ENCODE assay signal across 1 cellular context in the genomic region with DNA sequence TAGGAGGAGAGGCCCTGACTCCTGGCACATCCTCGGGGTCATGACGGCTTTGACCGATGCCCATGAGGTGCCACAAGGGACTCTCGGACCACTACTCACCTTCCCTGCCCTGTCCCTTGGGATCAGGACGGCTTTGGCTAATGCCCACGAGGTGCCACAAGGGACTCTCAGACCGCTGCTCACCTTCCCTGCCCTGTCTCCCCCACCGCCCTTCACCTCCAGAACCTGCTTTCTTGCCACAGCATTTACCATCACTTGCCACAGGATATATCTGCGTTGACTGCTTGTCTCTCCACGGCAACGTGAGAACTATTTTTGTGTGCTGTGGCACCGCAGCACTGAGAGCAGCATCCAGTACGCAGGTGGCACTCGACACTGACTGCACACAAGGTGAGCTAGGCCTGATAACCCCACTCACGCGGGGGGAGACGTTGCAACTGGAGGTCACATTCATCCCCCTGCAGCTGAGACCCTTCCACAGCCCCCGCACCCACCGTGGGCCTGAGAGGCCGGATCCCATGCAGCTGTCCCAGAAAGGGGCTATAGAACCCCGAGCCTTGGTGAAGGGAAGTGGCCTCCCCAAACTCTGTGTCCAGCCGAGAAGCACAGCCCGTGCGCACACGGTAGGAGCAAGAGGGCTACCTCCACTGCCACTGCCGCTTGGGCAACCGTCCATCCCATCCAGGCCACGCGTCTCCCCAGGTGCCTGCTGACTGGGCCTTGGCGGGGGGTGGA.
TF ChIP-seq lines count a peak whose summit lies in the region.

No MANE protein-coding gene starts in this region.

TF ChIP-seq in HepG2, 621 proteins besides CTCF, POLR2A, EP300 and RAD21 (continued from another document):
- TF ChIP-seq, protein P1, sequence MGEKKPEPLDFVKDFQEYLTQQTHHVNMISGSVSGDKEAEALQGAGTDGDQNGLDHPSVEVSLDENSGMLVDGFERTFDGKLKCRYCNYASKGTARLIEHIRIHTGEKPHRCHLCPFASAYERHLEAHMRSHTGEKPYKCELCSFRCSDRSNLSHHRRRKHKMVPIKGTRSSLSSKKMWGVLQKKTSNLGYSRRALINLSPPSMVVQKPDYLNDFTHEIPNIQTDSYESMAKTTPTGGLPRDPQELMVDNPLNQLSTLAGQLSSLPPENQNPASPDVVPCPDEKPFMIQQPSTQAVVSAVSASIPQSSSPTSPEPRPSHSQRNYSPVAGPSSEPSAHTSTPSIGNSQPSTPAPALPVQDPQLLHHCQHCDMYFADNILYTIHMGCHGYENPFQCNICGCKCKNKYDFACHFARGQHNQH (CRISPR knock-in tag; IDR thresholded peaks at IDR 0.05), result no peak
- TF ChIP-seq, protein P2, sequence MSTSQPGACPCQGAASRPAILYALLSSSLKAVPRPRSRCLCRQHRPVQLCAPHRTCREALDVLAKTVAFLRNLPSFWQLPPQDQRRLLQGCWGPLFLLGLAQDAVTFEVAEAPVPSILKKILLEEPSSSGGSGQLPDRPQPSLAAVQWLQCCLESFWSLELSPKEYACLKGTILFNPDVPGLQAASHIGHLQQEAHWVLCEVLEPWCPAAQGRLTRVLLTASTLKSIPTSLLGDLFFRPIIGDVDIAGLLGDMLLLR (CRISPR knock-in tag; IDR thresholded peaks at IDR 0.05), result 0 out of 2 replicates have a peak, but pooled peaks have one; percentile 45
- TF ChIP-seq SATB2 (CRISPR knock-in tag; IDR thresholded peaks at IDR 0.05) (no peak), PHF8 (CRISPR knock-in tag; IDR thresholded peaks at IDR 0.05) (0 out of 2 replicates have a peak, but pooled peaks have one; percentile 22), AGO2 (optimal IDR thresholded peaks at IDR 0.05; ENCODE audit: low read depth, low read length) (peak; percentile 95), ZNF772 (CRISPR knock-in tag; IDR thresholded peaks at IDR 0.05) (no peak), ZNF776 (CRISPR knock-in tag; IDR thresholded peaks at IDR 0.05) (peak; percentile 65; the same call in 1 of the 2 replicates), KLF12 (CRISPR knock-in tag; IDR thresholded peaks at IDR 0.05; ENCODE audit: borderline replicate concordance) (no peak), RBM22 (optimal IDR thresholded peaks at IDR 0.05; ENCODE audit: low read length) (peak; percentile 74), PCBP1 (IDR thresholded peaks at IDR 0.05; ENCODE audit: borderline replicate concordance, low read depth, low read length) (no peak), KDM5B (CRISPR knock-in tag; IDR thresholded peaks at IDR 0.05; ENCODE audit: borderline replicate concordance) (0 out of 2 replicates have a peak, but pooled peaks have one; percentile 62), ZNF10 (CRISPR knock-in tag; IDR thresholded peaks at IDR 0.05; ENCODE audit: borderline replicate concordance, low read depth) (no peak), RBFOX2 (IDR thresholded peaks at IDR 0.05; ENCODE audit: low read depth, low read length) (peak; percentile 42; the same call in 1 of the 2 replicates), FOXA1 (IDR thresholded peaks at IDR 0.05) (no peak), FOXA1 (CRISPR knock-in tag; IDR thresholded peaks at IDR 0.05) (no peak)
- TF ChIP-seq, protein P3, sequence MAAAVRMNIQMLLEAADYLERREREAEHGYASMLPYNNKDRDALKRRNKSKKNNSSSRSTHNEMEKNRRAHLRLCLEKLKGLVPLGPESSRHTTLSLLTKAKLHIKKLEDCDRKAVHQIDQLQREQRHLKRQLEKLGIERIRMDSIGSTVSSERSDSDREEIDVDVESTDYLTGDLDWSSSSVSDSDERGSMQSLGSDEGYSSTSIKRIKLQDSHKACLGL (CRISPR knock-in tag; IDR thresholded peaks at IDR 0.05), result 0 out of 2 replicates have a peak, but pooled peaks have one; percentile 39
- TF ChIP-seq, protein P4, sequence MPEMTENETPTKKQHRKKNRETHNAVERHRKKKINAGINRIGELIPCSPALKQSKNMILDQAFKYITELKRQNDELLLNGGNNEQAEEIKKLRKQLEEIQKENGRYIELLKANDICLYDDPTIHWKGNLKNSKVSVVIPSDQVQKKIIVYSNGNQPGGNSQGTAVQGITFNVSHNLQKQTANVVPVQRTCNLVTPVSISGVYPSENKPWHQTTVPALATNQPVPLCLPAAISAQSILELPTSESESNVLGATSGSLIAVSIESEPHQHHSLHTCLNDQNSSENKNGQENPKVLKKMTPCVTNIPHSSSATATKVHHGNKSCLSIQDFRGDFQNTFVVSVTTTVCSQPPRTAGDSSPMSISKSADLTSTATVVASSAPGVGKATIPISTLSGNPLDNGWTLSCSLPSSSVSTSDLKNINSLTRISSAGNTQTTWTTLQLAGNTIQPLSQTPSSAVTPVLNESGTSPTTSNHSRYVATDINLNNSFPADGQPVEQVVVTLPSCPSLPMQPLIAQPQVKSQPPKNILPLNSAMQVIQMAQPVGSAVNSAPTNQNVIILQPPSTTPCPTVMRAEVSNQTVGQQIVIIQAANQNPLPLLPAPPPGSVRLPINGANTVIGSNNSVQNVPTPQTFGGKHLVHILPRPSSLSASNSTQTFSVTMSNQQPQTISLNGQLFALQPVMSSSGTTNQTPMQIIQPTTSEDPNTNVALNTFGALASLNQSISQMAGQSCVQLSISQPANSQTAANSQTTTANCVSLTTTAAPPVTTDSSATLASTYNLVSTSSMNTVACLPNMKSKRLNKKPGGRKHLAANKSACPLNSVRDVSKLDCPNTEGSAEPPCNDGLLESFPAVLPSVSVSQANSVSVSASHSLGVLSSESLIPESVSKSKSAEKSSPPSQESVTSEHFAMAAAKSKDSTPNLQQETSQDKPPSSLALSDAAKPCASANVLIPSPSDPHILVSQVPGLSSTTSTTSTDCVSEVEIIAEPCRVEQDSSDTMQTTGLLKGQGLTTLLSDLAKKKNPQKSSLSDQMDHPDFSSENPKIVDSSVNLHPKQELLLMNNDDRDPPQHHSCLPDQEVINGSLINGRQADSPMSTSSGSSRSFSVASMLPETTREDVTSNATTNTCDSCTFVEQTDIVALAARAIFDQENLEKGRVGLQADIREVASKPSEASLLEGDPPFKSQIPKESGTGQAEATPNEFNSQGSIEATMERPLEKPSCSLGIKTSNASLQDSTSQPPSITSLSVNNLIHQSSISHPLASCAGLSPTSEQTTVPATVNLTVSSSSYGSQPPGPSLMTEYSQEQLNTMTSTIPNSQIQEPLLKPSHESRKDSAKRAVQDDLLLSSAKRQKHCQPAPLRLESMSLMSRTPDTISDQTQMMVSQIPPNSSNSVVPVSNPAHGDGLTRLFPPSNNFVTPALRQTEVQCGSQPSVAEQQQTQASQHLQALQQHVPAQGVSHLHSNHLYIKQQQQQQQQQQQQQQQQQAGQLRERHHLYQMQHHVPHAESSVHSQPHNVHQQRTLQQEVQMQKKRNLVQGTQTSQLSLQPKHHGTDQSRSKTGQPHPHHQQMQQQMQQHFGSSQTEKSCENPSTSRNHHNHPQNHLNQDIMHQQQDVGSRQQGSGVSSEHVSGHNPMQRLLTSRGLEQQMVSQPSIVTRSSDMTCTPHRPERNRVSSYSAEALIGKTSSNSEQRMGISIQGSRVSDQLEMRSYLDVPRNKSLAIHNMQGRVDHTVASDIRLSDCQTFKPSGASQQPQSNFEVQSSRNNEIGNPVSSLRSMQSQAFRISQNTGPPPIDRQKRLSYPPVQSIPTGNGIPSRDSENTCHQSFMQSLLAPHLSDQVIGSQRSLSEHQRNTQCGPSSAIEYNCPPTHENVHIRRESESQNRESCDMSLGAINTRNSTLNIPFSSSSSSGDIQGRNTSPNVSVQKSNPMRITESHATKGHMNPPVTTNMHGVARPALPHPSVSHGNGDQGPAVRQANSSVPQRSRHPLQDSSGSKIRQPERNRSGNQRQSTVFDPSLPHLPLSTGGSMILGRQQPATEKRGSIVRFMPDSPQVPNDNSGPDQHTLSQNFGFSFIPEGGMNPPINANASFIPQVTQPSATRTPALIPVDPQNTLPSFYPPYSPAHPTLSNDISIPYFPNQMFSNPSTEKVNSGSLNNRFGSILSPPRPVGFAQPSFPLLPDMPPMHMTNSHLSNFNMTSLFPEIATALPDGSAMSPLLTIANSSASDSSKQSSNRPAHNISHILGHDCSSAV (CRISPR knock-in tag; IDR thresholded peaks at IDR 0.05; ENCODE audit: borderline replicate concordance), result no peak
